8 cellular contexts compared by ENCODE assay signal in the genomic region with DNA sequence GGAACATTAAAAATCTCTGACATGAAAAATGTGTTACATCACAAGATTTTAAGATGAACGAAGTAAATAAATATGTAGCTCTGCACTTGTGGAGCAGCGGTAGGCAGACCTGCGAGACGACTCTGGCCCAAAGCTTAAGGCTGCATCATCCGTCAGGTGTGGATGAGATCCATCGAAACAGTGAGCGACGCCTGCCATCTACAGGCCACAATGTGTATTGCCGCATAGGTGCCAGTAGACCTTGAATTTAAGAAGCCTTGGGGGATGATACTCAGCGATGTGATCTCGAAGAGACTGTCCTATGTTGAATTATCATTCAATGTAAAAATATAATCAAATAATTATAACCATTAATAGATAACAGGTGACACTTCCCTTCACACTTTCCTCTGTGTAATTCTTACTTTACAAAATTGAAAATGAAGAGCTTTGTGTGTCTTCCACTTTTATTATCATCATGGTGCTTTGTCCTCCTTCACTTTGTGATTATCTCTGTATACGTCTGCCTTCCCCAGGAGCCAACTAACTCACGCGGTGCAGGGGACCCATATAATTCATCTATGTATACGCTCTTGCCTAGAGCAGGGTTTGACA.
DNase-seq lines count a peak whose midpoint lies in the region; ATAC-seq and TF ChIP-seq lines count a peak whose summit lies in the region.

No MANE protein-coding gene starts in this region.

- peak; percentile 97 for TF ChIP-seq CTCF in endodermal cell (conservative IDR thresholded peaks at IDR 0.05)

- POLR2A ChIA-PET in activated CD8-positive, alpha-beta T cell treated with anti-CD3 and anti-CD28 coated beads, Interleukin-2, amount 10 ng/mL, durations not matched to agents 7 days and 5 days (lab: Charles Lee) = no interaction called here

- 22 to 33% methylated on average over 5 to 14 of the region's 15 CpGs for WGBS in endodermal cell (ENCODE audit: insufficient coverage in 1 of 2, insufficient read length in 1 of 2), 2 experiments

- H3K27ac Mint-ChIP-seq in activated CD8-positive, alpha-beta T cell treated with anti-CD3 and anti-CD28 coated beads, Interleukin-2, amount 10 ng/mL, durations not matched to agents 7 days and 5 days = no peak overlapping the region
- no peak overlapping the region for H3K27ac Mint-ChIP-seq in endodermal cell

- H3K4me3 Mint-ChIP-seq in activated CD8-positive, alpha-beta T cell treated with anti-CD3 and anti-CD28 coated beads, Interleukin-2, amount 10 ng/mL, durations not matched to agents 7 days and 5 days = no peak overlapping the region
- no peak overlapping the region for H3K4me3 Mint-ChIP-seq in endodermal cell

- no peaks in the 10 kb centered on the region for H3K9me3 Mint-ChIP-seq in activated CD8-positive, alpha-beta T cell treated with anti-CD3 and anti-CD28 coated beads, Interleukin-2, amount 10 ng/mL, durations not matched to agents 7 days and 5 days (ENCODE audit: insufficient read depth)
- H3K9me3 Mint-ChIP-seq in endodermal cell = peaks cover 18% of the 10 kb centered on the region

- H3K27me3 ChIP-seq in endodermal cell (ENCODE audit: control insufficient read depth, insufficient read depth, low read length, poor library complexity, severe bottlenecking) = no peaks in the 10 kb centered on the region

- H3K4me1 Mint-ChIP-seq in activated CD8-positive, alpha-beta T cell treated with anti-CD3 and anti-CD28 coated beads, Interleukin-2, amount 10 ng/mL, durations not matched to agents 7 days and 5 days (ENCODE audit: low read depth) = no peaks in the 10 kb centered on the region
- H3K4me1 Mint-ChIP-seq in endodermal cell = no peaks in the 10 kb centered on the region

- CTCF ChIA-PET in activated CD8-positive, alpha-beta T cell treated with anti-CD3 and anti-CD28 coated beads, Interleukin-2, amount 10 ng/mL, durations not matched to agents 7 days and 5 days (lab: Charles Lee) = interaction anchor here (0.7 to 1.0 kb wide), 2 partner anchors 11 to 13 kb away, joined by 3 to 4 read pairs; no protein-coding TSS in a partner anchor

- no peaks in the 10 kb centered on the region for H3K36me3 ChIP-seq in endodermal cell (ENCODE audit: control insufficient read depth, insufficient read depth, low read length)

- no peaks in the 10 kb centered on the region for H3K36me3 Mint-ChIP-seq in activated CD8-positive, alpha-beta T cell treated with anti-CD3 and anti-CD28 coated beads, Interleukin-2, amount 10 ng/mL, durations not matched to agents 7 days and 5 days (ENCODE audit: low read depth)
- H3K36me3 Mint-ChIP-seq in endodermal cell (ENCODE audit: low read depth) = peaks cover 2% of the 10 kb centered on the region

- H3K27ac ChIP-seq in endodermal cell (ENCODE audit: low read depth, low read length) = no peak overlapping the region

- H3K9ac ChIP-seq in endodermal cell (ENCODE audit: extremely low read depth, low read length, poor library complexity, severe bottlenecking) = no peak overlapping the region

- peak; percentile 97 for ATAC-seq in GM19463 (IDR thresholded peaks at IDR 0.05; ENCODE audit: unreplicated experiment)
- ATAC-seq in HG03520 (IDR thresholded peaks at IDR 0.05; ENCODE audit: unreplicated experiment) = peak; percentile 98
- ATAC-seq in activated CD8-positive, alpha-beta T cell treated with anti-CD3 and anti-CD28 coated beads, Interleukin-2, amount 10 ng/mL, durations not matched to agents 7 days and 5 days = peak; percentile 76

- H3K27me3 Mint-ChIP-seq in activated CD8-positive, alpha-beta T cell treated with anti-CD3 and anti-CD28 coated beads, Interleukin-2, amount 10 ng/mL, durations not matched to agents 7 days and 5 days (ENCODE audit: low read depth) = no peaks in the 10 kb centered on the region
- H3K27me3 Mint-ChIP-seq in endodermal cell (ENCODE audit: insufficient read depth) = no peaks in the 10 kb centered on the region

- no peak overlapping the region for H3K4me3 ChIP-seq in endodermal cell (ENCODE audit: low read length)

- peak; percentile 31 for DNase-seq in COLO829 (ENCODE audit: low spot score)
- DNase-seq in NCI-H748 treated with DMSO at 0.1 percent for 48 hours (lab: John Stamatoyannopoulos, UW) = peak; percentile 65
- DNase-seq in activated CD8-positive, alpha-beta T cell treated with anti-CD3 and anti-CD28 coated beads, Interleukin-2, amount 10 ng/mL, durations not matched to agents 7 days and 5 days = peak; percentile 82
- DNase-seq in endodermal cell = peak; percentile 97
- peak; percentile 71 for DNase-seq in middle frontal gyrus (ENCODE audit: extremely low spot score, low spot score)
- DNase-seq in stimulated activated CD8-positive, alpha-beta memory T cell treated with anti-CD3 and anti-CD28 coated beads, Interleukin-4, amount 100 ng/mL, for 24 hours (ENCODE audit: low read depth) = peak; percentile 56

- no peaks in the 10 kb centered on the region for H3K4me1 ChIP-seq in endodermal cell (ENCODE audit: control insufficient read depth, insufficient read depth, low read length)

- H3K9me3 ChIP-seq in endodermal cell (ENCODE audit: control insufficient read depth, low read length) = peaks cover 21% of the 10 kb centered on the region

Comparison
In these comparisons a context has a peak if more than half of its experiments do, and no peak if none do; other contexts are left out.
1. DNase-seq: peak in every context shown above with its lines; median percentile 97 in endodermal cell; 82 in activated CD8-positive, alpha-beta T cell treated with anti-CD3 and anti-CD28 coated beads, Interleukin-2, amount 10 ng/mL, durations not matched to agents 7 days and 5 days; 71 in middle frontal gyrus; 65 in NCI-H748 treated with DMSO at 0.1 percent for 48 hours; 56 in stimulated activated CD8-positive, alpha-beta memory T cell treated with anti-CD3 and anti-CD28 coated beads, Interleukin-4, amount 100 ng/mL, for 24 hours; 31 in COLO829.